Comparison of ENCODE assay signal across 14 cellular contexts in genomic region chr13:113044431-113045114, GRCh38.
A peak's percentile ranks its signal among the peaks of the same experiment; 100 is the strongest.
DNase-seq lines count a peak whose midpoint lies in the region; ATAC-seq and TF ChIP-seq lines count a peak whose summit lies in the region.
"Had no signal": no experiment of that assay in that cellular context is flagged by ENCODE, and none has a peak within 500 bp of the region (broad histone marks: within the 10 kb centered on the region; RNA-seq: fewer than 3 reads in every experiment).

No MANE protein-coding gene starts in this region.

- intact Hi-C loops in posterior vena cava (cut with DNase I): no loop called here

- TF ChIP-seq CTCF in foreskin fibroblast (IDR thresholded peaks at IDR 0.05; ENCODE audit: low read depth, low read length) (no peak), omental fat pad (IDR thresholded peaks at IDR 0.05) (no peak)

- ATAC-seq in HG03378 (IDR thresholded peaks at IDR 0.05; ENCODE audit: unreplicated experiment): no peak
- ATAC-seq in HG03175 (IDR thresholded peaks at IDR 0.05; ENCODE audit: unreplicated experiment): no peak
- ATAC-seq in omental fat pad (ENCODE audit: low FRiP score): no peak
- ATAC-seq in GM18870 (IDR thresholded peaks at IDR 0.05; ENCODE audit: unreplicated experiment): no peak

- DNase-seq in Ammon's horn (ENCODE audit: low spot score): peak; percentile 97
- peak; percentile 58 for DNase-seq in NCI-H1694 treated with DMSO at 0.1 percent for 48 hours (lab: John Stamatoyannopoulos, UW)
- peak; percentile 17 to 41 for DNase-seq in foreskin fibroblast
- DNase-seq in posterior vena cava (ENCODE audit: low spot score): peak; percentile 65
- no peak for DNase-seq in omental fat pad (ENCODE audit: low spot score)
- DNase-seq: NCI-H2081, transverse colon had no signal

- no peak overlapping the region for H3K4me3 ChIP-seq in foreskin fibroblast (ENCODE audit: low read depth in 1 of 2, low read length in 2 of 2)
- H3K4me3 ChIP-seq: cardiac muscle cell, lung, neural progenitor cell, SK-N-MC, transverse colon had no signal
